In genomic region chr20:52585333-52585732, GRCh38 we compare ENCODE assay signal across 40 cellular contexts.
"Had no signal": no experiment of that assay in that cellular context is flagged by ENCODE, and none has a peak within 500 bp of the region (broad histone marks: within the 10 kb centered on the region; RNA-seq: fewer than 3 reads in every experiment).

No MANE protein-coding gene starts in this region.

- H3K4me1 ChIP-seq: adrenal gland, ascending aorta, body of pancreas, breast epithelium had no signal

- H3K36me3 Mint-ChIP-seq: activated naive CD4-positive, alpha-beta T cell treated with anti-CD3 and anti-CD28 coated beads, Interleukin-2, amount 10 ng/mL, durations not matched to agents 7 days and 5 days; activated naive CD4-positive, alpha-beta T cell treated with anti-CD3 and anti-CD28 coated beads, Interleukin-2, amount 50 U/mL, for 24 hours; activated naive CD8-positive, alpha-beta T cell treated with anti-CD3 and anti-CD28 coated beads for 36 hours; activated naive CD8-positive, alpha-beta T cell treated with anti-CD3 and anti-CD28 coated beads, Interleukin-2, amount 10 ng/mL, durations not matched to agents 7 days and 5 days; brain had no signal

- H3K27me3 Mint-ChIP-seq: activated naive CD4-positive, alpha-beta T cell treated with anti-CD3 and anti-CD28 coated beads, Interleukin-2, amount 10 ng/mL, durations not matched to agents 7 days and 5 days; activated naive CD4-positive, alpha-beta T cell treated with anti-CD3 and anti-CD28 coated beads, Interleukin-2, amount 50 U/mL, for 24 hours; activated naive CD8-positive, alpha-beta T cell; activated naive CD8-positive, alpha-beta T cell treated with anti-CD3 and anti-CD28 coated beads for 36 hours; activated naive CD8-positive, alpha-beta T cell treated with anti-CD3 and anti-CD28 coated beads, Interleukin-2, amount 50 U/mL, for 24 hours; activated T-cell treated with anti-CD3 and anti-CD28 coated beads, Interleukin-2, amount 50 U/mL, for 24 hours; activated T-helper 17 cell treated with anti-CD3 and anti-CD28 coated beads, Interleukin-2, amount 50 U/mL, for 72 hours had no signal

- DNase-seq: activated effector memory CD4-positive, alpha-beta T cell treated with anti-CD3 and anti-CD28 coated beads, Interleukin-2, amount 50 U/mL, for 16 hours; activated effector memory CD4-positive, alpha-beta T cell treated with Interleukin-2 at 50 U/mL for 16 hours; activated gamma-delta T cell; activated gamma-delta T cell treated with Interleukin-2 at 50 U/mL for 16 hours; activated naive CD4-positive, alpha-beta T cell; activated naive CD4-positive, alpha-beta T cell treated with anti-CD3 and anti-CD28 coated beads for 36 hours; activated naive CD4-positive, alpha-beta T cell treated with anti-CD3 and anti-CD28 coated beads, Interleukin-2, amount 10 ng/mL, durations not matched to agents 7 days and 5 days; activated naive CD4-positive, alpha-beta T cell treated with anti-CD3 and anti-CD28 coated beads, Interleukin-2, amount 50 U/mL, for 16 hours; activated naive CD4-positive, alpha-beta T cell treated with Interleukin-2 at 50 U/mL for 16 hours; activated naive CD8-positive, alpha-beta T cell treated with anti-CD3 and anti-CD28 coated beads for 36 hours; activated naive CD8-positive, alpha-beta T cell treated with anti-CD3 and anti-CD28 coated beads, Interleukin-2, amount 10 ng/mL, durations not matched to agents 7 days and 5 days; activated naive CD8-positive, alpha-beta T cell treated with anti-CD3 and anti-CD28 coated beads, Interleukin-2, amount 50 U/mL, for 24 hours; activated T-cell treated with anti-CD3 and anti-CD28 coated beads, Interleukin-2, amount 50 U/mL, for 1 hour; activated T-cell treated with anti-CD3 and anti-CD28 coated beads, Interleukin-2, amount 50 U/mL, for 24 hours; activated T-cell treated with anti-CD3 and anti-CD28 coated beads, Interleukin-2, amount 50 U/mL, for 4 hours; activated T-cell treated with anti-CD3 and anti-CD28 coated beads, Interleukin-2, amount 50 U/mL, for 48 hours; activated T-cell treated with anti-CD3 and anti-CD28 coated beads, Interleukin-2, amount 50 U/mL, for 72 hours; adrenal gland; amniotic stem cell; amygdala; anterior cingulate cortex; aorta; body of pancreas; brain microvascular endothelial cell; caudate nucleus; central memory CD4-positive, alpha-beta T cell; cerebellar nuclear complex had no signal

- H3K4me3 ChIP-seq: adrenal gland, ascending aorta, body of pancreas, breast epithelium, cardiac muscle cell had no signal

- H3K36me3 ChIP-seq: adrenal gland, ascending aorta, brain microvascular endothelial cell, breast epithelium, cardiac muscle cell had no signal

- H3K9me3 Mint-ChIP-seq: activated naive CD4-positive, alpha-beta T cell treated with anti-CD3 and anti-CD28 coated beads for 36 hours; activated naive CD4-positive, alpha-beta T cell treated with anti-CD3 and anti-CD28 coated beads, Interleukin-2, amount 10 ng/mL, durations not matched to agents 7 days and 5 days; activated naive CD8-positive, alpha-beta T cell treated with anti-CD3 and anti-CD28 coated beads, Interleukin-2, amount 10 ng/mL, durations not matched to agents 7 days and 5 days; activated T-cell treated with anti-CD3 and anti-CD28 coated beads, Interleukin-2, amount 50 U/mL, for 24 hours; activated T-cell treated with anti-CD3 and anti-CD28 coated beads, Interleukin-2, amount 50 U/mL, for 4 hours; activated T-helper 2 cell treated with anti-CD3 and anti-CD28 coated beads, Interferon-gamma antibody, Interleukin-2, Interleukin-4, amounts not matched to agents 10 μg/mL and 5 μg/mL and 100 μg/mL, durations not matched to agents 14 hours and 24 hours and 36 hours; central memory CD8-positive, alpha-beta T cell had no signal

- H3K4me3 Mint-ChIP-seq: activated naive CD4-positive, alpha-beta T cell treated with anti-CD3 and anti-CD28 coated beads for 36 hours; activated naive CD4-positive, alpha-beta T cell treated with anti-CD3 and anti-CD28 coated beads, Interleukin-2, amount 10 ng/mL, durations not matched to agents 7 days and 5 days; activated naive CD4-positive, alpha-beta T cell treated with anti-CD3 and anti-CD28 coated beads, Interleukin-2, amount 50 U/mL, for 24 hours; activated naive CD8-positive, alpha-beta T cell; activated naive CD8-positive, alpha-beta T cell treated with anti-CD3 and anti-CD28 coated beads for 36 hours; activated naive CD8-positive, alpha-beta T cell treated with anti-CD3 and anti-CD28 coated beads, Interleukin-2, amount 10 ng/mL, durations not matched to agents 7 days and 5 days; activated naive CD8-positive, alpha-beta T cell treated with anti-CD3 and anti-CD28 coated beads, Interleukin-2, amount 50 U/mL, for 24 hours; activated T-cell treated with anti-CD3 and anti-CD28 coated beads, Interleukin-2, amount 50 U/mL, for 24 hours; activated T-cell treated with anti-CD3 and anti-CD28 coated beads, Interleukin-2, amount 50 U/mL, for 4 hours; activated T-cell treated with anti-CD3 and anti-CD28 coated beads, Interleukin-2, amount 50 U/mL, for 72 hours; activated T-helper 1 cell treated with anti-CD3 and anti-CD28 coated beads, Interleukin-12 subunit alpha, Interleukin-12 subunit beta, Interleukin-2, Interleukin-4 antibody, amounts not matched to agents 30 ng/mL and 10 ng/mL and 1 ng/mL, durations not matched to agents 14 hours and 24 hours and 36 hours; activated T-helper 17 cell treated with anti-CD3 and anti-CD28 coated beads, Interleukin-2, amount 50 U/mL, for 72 hours; brain; central memory CD8-positive, alpha-beta T cell had no signal

- H3K27ac ChIP-seq: adrenal gland, ascending aorta, body of pancreas, brain microvascular endothelial cell, breast epithelium, cardiac muscle cell had no signal

- ATAC-seq: activated naive CD4-positive, alpha-beta T cell treated with anti-CD3 and anti-CD28 coated beads, Interleukin-2, amount 50 U/mL, for 72 hours; activated naive CD8-positive, alpha-beta T cell treated with anti-CD3 and anti-CD28 coated beads, Interleukin-2, amount 50 U/mL, for 24 hours; activated T-cell treated with anti-CD3 and anti-CD28 coated beads, Interleukin-2, amount 50 U/mL, for 4 hours; activated T-cell treated with anti-CD3 and anti-CD28 coated beads, Interleukin-2, amount 50 U/mL, for 72 hours; activated T-helper 17 cell treated with anti-CD3 and anti-CD28 coated beads, Interleukin-2, amount 50 U/mL, for 72 hours; body of pancreas had no signal

- H3K4me1 Mint-ChIP-seq: activated naive CD4-positive, alpha-beta T cell treated with anti-CD3 and anti-CD28 coated beads, Interleukin-2, amount 10 ng/mL, durations not matched to agents 7 days and 5 days; activated naive CD8-positive, alpha-beta T cell treated with anti-CD3 and anti-CD28 coated beads for 36 hours; activated naive CD8-positive, alpha-beta T cell treated with anti-CD3 and anti-CD28 coated beads, Interleukin-2, amount 10 ng/mL, durations not matched to agents 7 days and 5 days; activated naive CD8-positive, alpha-beta T cell treated with anti-CD3 and anti-CD28 coated beads, Interleukin-2, amount 50 U/mL, for 24 hours; activated T-helper 17 cell treated with anti-CD3 and anti-CD28 coated beads, Interleukin-2, amount 50 U/mL, for 72 hours; brain; central memory CD8-positive, alpha-beta T cell had no signal

- H3K27ac Mint-ChIP-seq: activated naive CD4-positive, alpha-beta T cell treated with anti-CD3 and anti-CD28 coated beads for 36 hours; activated naive CD4-positive, alpha-beta T cell treated with anti-CD3 and anti-CD28 coated beads, Interleukin-2, amount 10 ng/mL, durations not matched to agents 7 days and 5 days; activated naive CD4-positive, alpha-beta T cell treated with anti-CD3 and anti-CD28 coated beads, Interleukin-2, amount 50 U/mL, for 24 hours; activated naive CD4-positive, alpha-beta T cell treated with anti-CD3 and anti-CD28 coated beads, Interleukin-2, amount 50 U/mL, for 72 hours; activated naive CD8-positive, alpha-beta T cell; activated naive CD8-positive, alpha-beta T cell treated with anti-CD3 and anti-CD28 coated beads for 36 hours; activated naive CD8-positive, alpha-beta T cell treated with anti-CD3 and anti-CD28 coated beads, Interleukin-2, amount 10 ng/mL, durations not matched to agents 7 days and 5 days; activated naive CD8-positive, alpha-beta T cell treated with anti-CD3 and anti-CD28 coated beads, Interleukin-2, amount 50 U/mL, for 24 hours; activated T-cell treated with anti-CD3 and anti-CD28 coated beads, Interleukin-2, amount 50 U/mL, for 24 hours; activated T-cell treated with anti-CD3 and anti-CD28 coated beads, Interleukin-2, amount 50 U/mL, for 72 hours; activated T-helper 1 cell treated with anti-CD3 and anti-CD28 coated beads, Interleukin-12 subunit alpha, Interleukin-12 subunit beta, Interleukin-2, Interleukin-4 antibody, amounts not matched to agents 30 ng/mL and 10 ng/mL and 1 ng/mL, durations not matched to agents 14 hours and 24 hours and 36 hours; activated T-helper 17 cell treated with anti-CD3 and anti-CD28 coated beads, Interleukin-2, amount 50 U/mL, for 72 hours; activated T-helper 2 cell treated with anti-CD3 and anti-CD28 coated beads, Interferon-gamma antibody, Interleukin-2, Interleukin-4, amounts not matched to agents 10 μg/mL and 5 μg/mL and 100 μg/mL, durations not matched to agents 14 hours and 24 hours and 36 hours; brain had no signal

- H3K9me3 ChIP-seq: adrenal gland, ascending aorta, body of pancreas, breast epithelium had no signal

- H3K27me3 ChIP-seq: adrenal gland, ascending aorta, body of pancreas, brain microvascular endothelial cell, breast epithelium, cardiac muscle cell had no signal

- FAIRE-seq: astrocyte, bronchial epithelial cell had no signal
